ENCODE assay signal across 9 cellular contexts in genomic region chr10:4947635-4948596, GRCh38. TPM values are rescaled to one million over a fixed set of nuclear protein-coding genes. Genes with fewer than 3 reads are reported as not detected.
DNase-seq lines count a peak whose midpoint lies in the region; TF ChIP-seq lines count a peak whose summit lies in the region.
"Had no signal": no experiment of that assay in that cellular context is flagged by ENCODE, and none has a peak within 500 bp of the region (broad histone marks: within the 10 kb centered on the region; RNA-seq: fewer than 3 reads in every experiment).

No MANE protein-coding gene starts in this region.

- CTCF ChIA-PET in AG04449 (lab: Yijun Ruan, JAX), result interaction anchor here (1.0 to 2.5 kb wide), 2 partner anchors 95 to 98 kb away, joined by 3 to 13 read pairs; no protein-coding TSS in a partner anchor

- no peaks in the 10 kb centered on the region for H3K36me3 ChIP-seq in esophagus (ENCODE audit: control insufficient read depth in 2 of 2, insufficient read depth in 2 of 2, low read length in 1 of 2)
- H3K36me3 ChIP-seq in muscle layer of duodenum (ENCODE audit: control insufficient read depth in 1 of 2, insufficient read depth in 2 of 2, low read length in 2 of 2), result no peaks in the 10 kb centered on the region
- H3K36me3 ChIP-seq: BLaER1 treated with 17β-estradiol and CSF1 and Interleukin-3, amounts not matched to agents 10 nM and 100 nM had no signal

- POLR2A ChIA-PET in AG04449 (lab: Yijun Ruan, JAX), result no interaction called here

- WGBS in esophagus, 2 donors, result 24 to 39% methylated on average over 5 of the region's 5 CpGs

- H3K9me3 ChIP-seq in esophagus (ENCODE audit: control insufficient read depth in 2 of 2, insufficient read depth in 1 of 2, low read depth in 1 of 2, low read length in 1 of 2) (no peaks in the 10 kb centered on the region), muscle layer of duodenum (ENCODE audit: control insufficient read depth in 1 of 2, low read length in 2 of 2) (no peaks in the 10 kb centered on the region)

- DNase-seq in AG04449 (ENCODE audit: low read depth, low spot score) (peak; percentile 80), NCI-H460 (ENCODE audit: extremely low read depth, low read depth) (peak; percentile 79), DMS79 treated with DMSO at 0.1 percent for 48 hours (lab: John Stamatoyannopoulos, UW) (no peak), SIG-M5 treated with dmso at 0.1 percent for 504 hours (lab: John Stamatoyannopoulos, UW; ENCODE audit: unreplicated experiment) (no peak)
- no peak for DNase-seq in NK-92 treated with Interleukin-12 subunit alpha and Interleukin-12 subunit beta, amount 100 ng/mL, for 24 hours (lab: John Stamatoyannopoulos, UW)
- no peak for DNase-seq in activated CD4-positive, alpha-beta T cell treated with anti-CD3 and anti-CD28 coated beads for 1 hour

- no peaks in the 10 kb centered on the region for H3K27me3 ChIP-seq in esophagus (ENCODE audit: control insufficient read depth in 1 of 2, insufficient read depth in 2 of 2, low read length in 2 of 2)
- no peaks in the 10 kb centered on the region for H3K27me3 ChIP-seq in muscle layer of duodenum (ENCODE audit: low read depth, low read length)
- H3K27me3 ChIP-seq: BLaER1 treated with 17β-estradiol and CSF1 and Interleukin-3, amounts not matched to agents 10 nM and 100 nM had no signal

- H3K4me3 ChIP-seq in AG04449 (ENCODE audit: low read depth, low read length), result no peak overlapping the region
- no peak overlapping the region for H3K4me3 ChIP-seq in esophagus (ENCODE audit: low read depth in 1 of 2, low read length in 2 of 2)
- no peak overlapping the region for H3K4me3 ChIP-seq in muscle layer of duodenum (ENCODE audit: low read depth in 1 of 2, low read length in 2 of 2)
- H3K4me3 ChIP-seq: BLaER1 treated with 17β-estradiol and CSF1 and Interleukin-3, amounts not matched to agents 10 nM and 100 nM had no signal

- H3K4me1 ChIP-seq in esophagus (ENCODE audit: control insufficient read depth in 2 of 2, insufficient read depth in 2 of 2, low read length in 1 of 2) (peaks cover 0 to 2% of the 10 kb centered on the region in 2 donors), muscle layer of duodenum (ENCODE audit: control insufficient read depth in 1 of 2, insufficient read depth in 2 of 2, low read length in 2 of 2) (peaks cover 10 to 23% of the 10 kb centered on the region in 2 donors)

- H3K27ac ChIP-seq in esophagus (ENCODE audit: low read depth in 2 of 2, low read length in 1 of 2), result peak overlapping the region; percentile 73 to 76
- H3K27ac ChIP-seq in muscle layer of duodenum (ENCODE audit: low read length), result peak overlapping the region; percentile 64
- H3K27ac ChIP-seq: BLaER1 treated with 17β-estradiol and CSF1 and Interleukin-3, amounts not matched to agents 10 nM and 100 nM had no signal

- no peak for TF ChIP-seq CTCF in AG04449 (IDR thresholded peaks at IDR 0.05; ENCODE audit: insufficient read depth, low read length, missing control alignments)

RNA-seq across cellular contexts. Expression of gene AKR1C1, which starts 15.3 kb away (rescaled TPM):
- 1,075 and 1,182 TPM in 2 replicates for total RNA-seq in NCI-H460 (2014; rRNA removed; shearing (Covaris generic))
- 895 and 1,099 TPM in 2 replicates for polyA plus RNA-seq in NCI-H460 (2014; cell fraction: nucleus; rRNA removed)
- 10 to 100 TPM; 18.5 to 97.1 TPM for polyA plus RNA-seq in esophagus

RNA-seq across cellular contexts. Expression of gene AKR1C2, which starts 55.7 kb away (rescaled TPM):
- 727 and 823 TPM in 2 replicates for total RNA-seq in NCI-H460 (2014; rRNA removed; shearing (Covaris generic))
- 1,021 and 1,066 TPM in 2 replicates for polyA plus RNA-seq in NCI-H460 (2014; cell fraction: nucleus; rRNA removed)
- polyA plus RNA-seq in esophagus, result 100 to 1,000 TPM in 1 of 2 donors, 10 to 100 TPM in 1; 37.5 to 142 TPM

Comparison
In these comparisons a context has a peak if more than half of its experiments do, and no peak if none do; other contexts are left out.
1. DNase-seq: peak in AG04449 (single experiment) and NCI-H460 (single experiment); none in NK-92 treated with Interleukin-12 subunit alpha and Interleukin-12 subunit beta, amount 100 ng/mL, for 24 hours (single experiment), DMS79 treated with DMSO at 0.1 percent for 48 hours (single experiment), SIG-M5 treated with dmso at 0.1 percent for 504 hours (single experiment) and activated CD4-positive, alpha-beta T cell treated with anti-CD3 and anti-CD28 coated beads for 1 hour (single experiment).